Comparison of ENCODE assay signal across 1 cellular context in the genomic region with DNA sequence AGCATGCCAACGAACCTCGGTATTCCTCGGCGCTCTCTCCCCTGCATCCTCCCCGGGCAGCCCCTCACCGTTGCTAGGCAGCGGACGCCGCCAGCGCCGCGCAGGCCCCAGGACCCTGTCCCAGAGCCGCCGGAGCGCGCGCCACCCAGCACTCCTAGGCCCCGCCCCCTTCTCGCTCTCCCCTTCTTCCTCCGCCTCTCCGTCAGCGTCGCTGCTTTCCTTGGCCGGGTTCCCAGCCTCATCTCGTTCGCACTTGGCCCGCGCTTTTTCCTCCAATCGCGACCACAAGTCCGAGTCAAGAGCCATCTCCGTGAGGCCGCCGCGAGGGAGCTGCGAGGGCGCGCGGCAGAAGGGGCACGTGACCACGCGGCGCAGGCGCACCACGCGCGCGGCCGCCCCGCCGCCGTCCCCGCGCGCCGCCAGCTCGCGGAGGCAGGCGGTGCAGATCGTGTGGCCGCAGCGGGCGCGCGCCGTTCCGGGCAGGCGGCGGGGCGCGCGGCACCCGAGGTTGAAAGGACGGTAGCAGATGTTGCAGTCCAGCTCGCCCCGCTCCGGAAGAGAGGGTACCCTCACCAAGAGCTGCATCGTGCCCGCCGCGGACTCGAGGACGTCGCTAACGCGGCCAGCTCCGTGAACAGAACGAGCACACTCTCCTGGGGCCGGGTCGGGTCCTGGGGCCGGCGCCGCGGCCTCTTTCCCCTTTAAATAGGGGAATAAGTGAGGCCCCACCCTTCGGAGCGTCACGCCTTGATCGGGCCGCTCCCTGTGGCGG.
TF ChIP-seq lines count a peak whose summit lies in the region.

A gene (minus strand): TSS at position 679 of the 772 bp plus-strand sequence. CDS start 94 bp downstream, at position 585.

TF ChIP-seq in K562, 482 proteins besides CTCF, POLR2A, EP300 and RAD21 (continued from another document and continues in another):
- TF ChIP-seq, protein P1, sequence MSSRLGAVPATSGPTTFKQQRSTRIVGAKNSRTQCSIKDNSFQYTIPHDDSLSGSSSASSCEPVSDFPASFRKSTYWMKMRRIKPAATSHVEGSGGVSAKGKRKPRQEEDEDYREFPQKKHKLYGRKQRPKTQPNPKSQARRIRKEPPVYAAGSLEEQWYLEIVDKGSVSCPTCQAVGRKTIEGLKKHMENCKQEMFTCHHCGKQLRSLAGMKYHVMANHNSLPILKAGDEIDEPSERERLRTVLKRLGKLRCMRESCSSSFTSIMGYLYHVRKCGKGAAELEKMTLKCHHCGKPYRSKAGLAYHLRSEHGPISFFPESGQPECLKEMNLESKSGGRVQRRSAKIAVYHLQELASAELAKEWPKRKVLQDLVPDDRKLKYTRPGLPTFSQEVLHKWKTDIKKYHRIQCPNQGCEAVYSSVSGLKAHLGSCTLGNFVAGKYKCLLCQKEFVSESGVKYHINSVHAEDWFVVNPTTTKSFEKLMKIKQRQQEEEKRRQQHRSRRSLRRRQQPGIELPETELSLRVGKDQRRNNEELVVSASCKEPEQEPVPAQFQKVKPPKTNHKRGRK (tag; IDR thresholded peaks at IDR 0.05): no peak
- TF ChIP-seq NFIX (CRISPR knock-in tag; IDR thresholded peaks at IDR 0.05; ENCODE audit: low read depth): no peak
- peak; percentile 78 for TF ChIP-seq ZBTB1 (CRISPR knock-in tag; IDR thresholded peaks at IDR 0.05; ENCODE audit: borderline replicate concordance, low read depth)
- peak; percentile 90 to 93 for TF ChIP-seq NRF1 (conservative IDR thresholded peaks at IDR 0.05 in 1 of 2, IDR thresholded peaks at IDR 0.05 in 1 of 2)
- TF ChIP-seq, protein P2, sequence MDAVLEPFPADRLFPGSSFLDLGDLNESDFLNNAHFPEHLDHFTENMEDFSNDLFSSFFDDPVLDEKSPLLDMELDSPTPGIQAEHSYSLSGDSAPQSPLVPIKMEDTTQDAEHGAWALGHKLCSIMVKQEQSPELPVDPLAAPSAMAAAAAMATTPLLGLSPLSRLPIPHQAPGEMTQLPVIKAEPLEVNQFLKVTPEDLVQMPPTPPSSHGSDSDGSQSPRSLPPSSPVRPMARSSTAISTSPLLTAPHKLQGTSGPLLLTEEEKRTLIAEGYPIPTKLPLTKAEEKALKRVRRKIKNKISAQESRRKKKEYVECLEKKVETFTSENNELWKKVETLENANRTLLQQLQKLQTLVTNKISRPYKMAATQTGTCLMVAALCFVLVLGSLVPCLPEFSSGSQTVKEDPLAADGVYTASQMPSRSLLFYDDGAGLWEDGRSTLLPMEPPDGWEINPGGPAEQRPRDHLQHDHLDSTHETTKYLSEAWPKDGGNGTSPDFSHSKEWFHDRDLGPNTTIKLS (IDR thresholded peaks at IDR 0.05; ENCODE audit: borderline replicate concordance, low read depth): peak; percentile 82; the same call in 1 of the 2 replicates
- TF ChIP-seq ZNF197 (CRISPR knock-in tag; IDR thresholded peaks at IDR 0.05; ENCODE audit: low read depth): peak; percentile 75; the same call in 1 of the 2 replicates
- TF ChIP-seq HNRNPL (IDR thresholded peaks at IDR 0.05; ENCODE audit: low read depth, low read length): no peak
- TF ChIP-seq, protein P3, sequence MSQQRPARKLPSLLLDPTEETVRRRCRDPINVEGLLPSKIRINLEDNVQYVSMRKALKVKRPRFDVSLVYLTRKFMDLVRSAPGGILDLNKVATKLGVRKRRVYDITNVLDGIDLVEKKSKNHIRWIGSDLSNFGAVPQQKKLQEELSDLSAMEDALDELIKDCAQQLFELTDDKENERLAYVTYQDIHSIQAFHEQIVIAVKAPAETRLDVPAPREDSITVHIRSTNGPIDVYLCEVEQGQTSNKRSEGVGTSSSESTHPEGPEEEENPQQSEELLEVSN (IDR thresholded peaks at IDR 0.05; ENCODE audit: borderline replicate concordance in 1 of 2, extremely low read depth in 1 of 2, insufficient read depth in 1 of 2, insufficient read length in 1 of 2, low read depth in 1 of 2, low read length in 1 of 2, poor library complexity in 1 of 2, severe bottlenecking in 1 of 2): peak; percentile 98 to 99
- TF ChIP-seq ZNF589 (CRISPR knock-in tag; IDR thresholded peaks at IDR 0.05; ENCODE audit: low read depth): peak; percentile 95
- TF ChIP-seq SMAD1 (IDR thresholded peaks at IDR 0.05; ENCODE audit: low read depth, low read length, partially characterized antibody): no peak
- peak; percentile 82 for TF ChIP-seq BHLHE40 (IDR thresholded peaks at IDR 0.05; ENCODE audit: low read length)
- TF ChIP-seq HNRNPH1 (optimal IDR thresholded peaks at IDR 0.05; ENCODE audit: low read depth, low read length): no peak
- no peak for TF ChIP-seq ZC3H8 (IDR thresholded peaks at IDR 0.05)
- TF ChIP-seq ZNF668 (CRISPR knock-in tag; IDR thresholded peaks at IDR 0.05): 0 out of 2 replicates have a peak, but pooled peaks have one; percentile 6
- TF ChIP-seq JUN (IDR thresholded peaks at IDR 0.05; ENCODE audit: borderline replicate concordance, low read depth, low read length): peak; percentile 63; the same call in 1 of the 2 replicates
- TF ChIP-seq JUN (CRISPR knock-in tag; IDR thresholded peaks at IDR 0.05; ENCODE audit: borderline replicate concordance): peak; percentile 97; the same call in 1 of the 2 replicates
- TF ChIP-seq, protein P4, sequence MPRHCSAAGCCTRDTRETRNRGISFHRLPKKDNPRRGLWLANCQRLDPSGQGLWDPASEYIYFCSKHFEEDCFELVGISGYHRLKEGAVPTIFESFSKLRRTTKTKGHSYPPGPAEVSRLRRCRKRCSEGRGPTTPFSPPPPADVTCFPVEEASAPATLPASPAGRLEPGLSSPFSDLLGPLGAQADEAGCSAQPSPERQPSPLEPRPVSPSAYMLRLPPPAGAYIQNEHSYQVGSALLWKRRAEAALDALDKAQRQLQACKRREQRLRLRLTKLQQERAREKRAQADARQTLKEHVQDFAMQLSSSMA (CRISPR knock-in tag; IDR thresholded peaks at IDR 0.05): no peak
- no peak for TF ChIP-seq ZNF274 (IDR thresholded peaks at IDR 0.05; ENCODE audit: borderline replicate concordance, low read depth, low read length)
- TF ChIP-seq, protein P5, sequence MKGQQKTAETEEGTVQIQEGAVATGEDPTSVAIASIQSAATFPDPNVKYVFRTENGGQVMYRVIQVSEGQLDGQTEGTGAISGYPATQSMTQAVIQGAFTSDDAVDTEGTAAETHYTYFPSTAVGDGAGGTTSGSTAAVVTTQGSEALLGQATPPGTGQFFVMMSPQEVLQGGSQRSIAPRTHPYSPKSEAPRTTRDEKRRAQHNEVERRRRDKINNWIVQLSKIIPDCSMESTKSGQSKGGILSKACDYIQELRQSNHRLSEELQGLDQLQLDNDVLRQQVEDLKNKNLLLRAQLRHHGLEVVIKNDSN (CRISPR knock-in tag; IDR thresholded peaks at IDR 0.05): peak; percentile 86
- TF ChIP-seq, protein P6, sequence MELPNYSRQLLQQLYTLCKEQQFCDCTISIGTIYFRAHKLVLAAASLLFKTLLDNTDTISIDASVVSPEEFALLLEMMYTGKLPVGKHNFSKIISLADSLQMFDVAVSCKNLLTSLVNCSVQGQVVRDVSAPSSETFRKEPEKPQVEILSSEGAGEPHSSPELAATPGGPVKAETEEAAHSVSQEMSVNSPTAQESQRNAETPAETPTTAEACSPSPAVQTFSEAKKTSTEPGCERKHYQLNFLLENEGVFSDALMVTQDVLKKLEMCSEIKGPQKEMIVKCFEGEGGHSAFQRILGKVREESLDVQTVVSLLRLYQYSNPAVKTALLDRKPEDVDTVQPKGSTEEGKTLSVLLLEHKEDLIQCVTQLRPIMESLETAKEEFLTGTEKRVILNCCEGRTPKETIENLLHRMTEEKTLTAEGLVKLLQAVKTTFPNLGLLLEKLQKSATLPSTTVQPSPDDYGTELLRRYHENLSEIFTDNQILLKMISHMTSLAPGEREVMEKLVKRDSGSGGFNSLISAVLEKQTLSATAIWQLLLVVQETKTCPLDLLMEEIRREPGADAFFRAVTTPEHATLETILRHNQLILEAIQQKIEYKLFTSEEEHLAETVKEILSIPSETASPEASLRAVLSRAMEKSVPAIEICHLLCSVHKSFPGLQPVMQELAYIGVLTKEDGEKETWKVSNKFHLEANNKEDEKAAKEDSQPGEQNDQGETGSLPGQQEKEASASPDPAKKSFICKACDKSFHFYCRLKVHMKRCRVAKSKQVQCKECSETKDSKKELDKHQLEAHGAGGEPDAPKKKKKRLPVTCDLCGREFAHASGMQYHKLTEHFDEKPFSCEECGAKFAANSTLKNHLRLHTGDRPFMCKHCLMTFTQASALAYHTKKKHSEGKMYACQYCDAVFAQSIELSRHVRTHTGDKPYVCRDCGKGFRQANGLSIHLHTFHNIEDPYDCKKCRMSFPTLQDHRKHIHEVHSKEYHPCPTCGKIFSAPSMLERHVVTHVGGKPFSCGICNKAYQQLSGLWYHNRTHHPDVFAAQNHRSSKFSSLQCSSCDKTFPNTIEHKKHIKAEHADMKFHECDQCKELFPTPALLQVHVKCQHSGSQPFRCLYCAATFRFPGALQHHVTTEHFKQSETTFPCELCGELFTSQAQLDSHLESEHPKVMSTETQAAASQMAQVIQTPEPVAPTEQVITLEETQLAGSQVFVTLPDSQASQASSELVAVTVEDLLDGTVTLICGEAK (IDR thresholded peaks at IDR 0.05): no peak
- TF ChIP-seq, protein P6 (CRISPR knock-in tag; IDR thresholded peaks at IDR 0.05): no peak
- TF ChIP-seq, protein P7, sequence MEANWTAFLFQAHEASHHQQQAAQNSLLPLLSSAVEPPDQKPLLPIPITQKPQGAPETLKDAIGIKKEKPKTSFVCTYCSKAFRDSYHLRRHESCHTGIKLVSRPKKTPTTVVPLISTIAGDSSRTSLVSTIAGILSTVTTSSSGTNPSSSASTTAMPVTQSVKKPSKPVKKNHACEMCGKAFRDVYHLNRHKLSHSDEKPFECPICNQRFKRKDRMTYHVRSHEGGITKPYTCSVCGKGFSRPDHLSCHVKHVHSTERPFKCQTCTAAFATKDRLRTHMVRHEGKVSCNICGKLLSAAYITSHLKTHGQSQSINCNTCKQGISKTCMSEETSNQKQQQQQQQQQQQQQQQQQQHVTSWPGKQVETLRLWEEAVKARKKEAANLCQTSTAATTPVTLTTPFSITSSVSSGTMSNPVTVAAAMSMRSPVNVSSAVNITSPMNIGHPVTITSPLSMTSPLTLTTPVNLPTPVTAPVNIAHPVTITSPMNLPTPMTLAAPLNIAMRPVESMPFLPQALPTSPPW (CRISPR knock-in tag; IDR thresholded peaks at IDR 0.05): peak; percentile 54
- TF ChIP-seq, protein P8, sequence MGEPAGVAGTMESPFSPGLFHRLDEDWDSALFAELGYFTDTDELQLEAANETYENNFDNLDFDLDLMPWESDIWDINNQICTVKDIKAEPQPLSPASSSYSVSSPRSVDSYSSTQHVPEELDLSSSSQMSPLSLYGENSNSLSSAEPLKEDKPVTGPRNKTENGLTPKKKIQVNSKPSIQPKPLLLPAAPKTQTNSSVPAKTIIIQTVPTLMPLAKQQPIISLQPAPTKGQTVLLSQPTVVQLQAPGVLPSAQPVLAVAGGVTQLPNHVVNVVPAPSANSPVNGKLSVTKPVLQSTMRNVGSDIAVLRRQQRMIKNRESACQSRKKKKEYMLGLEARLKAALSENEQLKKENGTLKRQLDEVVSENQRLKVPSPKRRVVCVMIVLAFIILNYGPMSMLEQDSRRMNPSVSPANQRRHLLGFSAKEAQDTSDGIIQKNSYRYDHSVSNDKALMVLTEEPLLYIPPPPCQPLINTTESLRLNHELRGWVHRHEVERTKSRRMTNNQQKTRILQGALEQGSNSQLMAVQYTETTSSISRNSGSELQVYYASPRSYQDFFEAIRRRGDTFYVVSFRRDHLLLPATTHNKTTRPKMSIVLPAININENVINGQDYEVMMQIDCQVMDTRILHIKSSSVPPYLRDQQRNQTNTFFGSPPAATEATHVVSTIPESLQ (CRISPR knock-in tag; IDR thresholded peaks at IDR 0.05): peak; percentile 94
- peak in 1 of 2 experiments; percentile 81; a peak in 1 of 3 replicates for TF ChIP-seq CBX3 (IDR thresholded peaks at IDR 0.05; ENCODE audit: borderline replicate concordance in 1 of 2, low read length in 2 of 2)
- TF ChIP-seq, protein P9, sequence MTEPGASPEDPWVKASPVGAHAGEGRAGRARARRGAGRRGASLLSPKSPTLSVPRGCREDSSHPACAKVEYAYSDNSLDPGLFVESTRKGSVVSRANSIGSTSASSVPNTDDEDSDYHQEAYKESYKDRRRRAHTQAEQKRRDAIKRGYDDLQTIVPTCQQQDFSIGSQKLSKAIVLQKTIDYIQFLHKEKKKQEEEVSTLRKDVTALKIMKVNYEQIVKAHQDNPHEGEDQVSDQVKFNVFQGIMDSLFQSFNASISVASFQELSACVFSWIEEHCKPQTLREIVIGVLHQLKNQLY (CRISPR knock-in tag; conservative IDR thresholded peaks at IDR 0.05): 0 out of 4 replicates have a peak, but pooled peaks of 1 of the 2 experiments have one; percentile 32
- TF ChIP-seq, protein P10, sequence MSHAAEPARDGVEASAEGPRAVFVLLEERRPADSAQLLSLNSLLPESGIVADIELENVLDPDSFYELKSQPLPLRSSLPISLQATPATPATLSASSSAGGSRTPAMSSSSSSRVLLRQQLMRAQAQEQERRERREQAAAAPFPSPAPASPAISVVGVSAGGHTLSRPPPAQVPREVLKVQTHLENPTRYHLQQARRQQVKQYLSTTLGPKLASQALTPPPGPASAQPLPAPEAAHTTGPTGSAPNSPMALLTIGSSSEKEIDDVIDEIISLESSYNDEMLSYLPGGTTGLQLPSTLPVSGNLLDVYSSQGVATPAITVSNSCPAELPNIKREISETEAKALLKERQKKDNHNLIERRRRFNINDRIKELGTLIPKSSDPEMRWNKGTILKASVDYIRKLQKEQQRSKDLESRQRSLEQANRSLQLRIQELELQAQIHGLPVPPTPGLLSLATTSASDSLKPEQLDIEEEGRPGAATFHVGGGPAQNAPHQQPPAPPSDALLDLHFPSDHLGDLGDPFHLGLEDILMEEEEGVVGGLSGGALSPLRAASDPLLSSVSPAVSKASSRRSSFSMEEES (CRISPR knock-in tag; IDR thresholded peaks at IDR 0.05): peak; percentile 89
- TF ChIP-seq CXXC5 (CRISPR knock-in tag; IDR thresholded peaks at IDR 0.05): peak; percentile 99
